Comparison of ENCODE assay signal across 8 cellular contexts in the genomic region with DNA sequence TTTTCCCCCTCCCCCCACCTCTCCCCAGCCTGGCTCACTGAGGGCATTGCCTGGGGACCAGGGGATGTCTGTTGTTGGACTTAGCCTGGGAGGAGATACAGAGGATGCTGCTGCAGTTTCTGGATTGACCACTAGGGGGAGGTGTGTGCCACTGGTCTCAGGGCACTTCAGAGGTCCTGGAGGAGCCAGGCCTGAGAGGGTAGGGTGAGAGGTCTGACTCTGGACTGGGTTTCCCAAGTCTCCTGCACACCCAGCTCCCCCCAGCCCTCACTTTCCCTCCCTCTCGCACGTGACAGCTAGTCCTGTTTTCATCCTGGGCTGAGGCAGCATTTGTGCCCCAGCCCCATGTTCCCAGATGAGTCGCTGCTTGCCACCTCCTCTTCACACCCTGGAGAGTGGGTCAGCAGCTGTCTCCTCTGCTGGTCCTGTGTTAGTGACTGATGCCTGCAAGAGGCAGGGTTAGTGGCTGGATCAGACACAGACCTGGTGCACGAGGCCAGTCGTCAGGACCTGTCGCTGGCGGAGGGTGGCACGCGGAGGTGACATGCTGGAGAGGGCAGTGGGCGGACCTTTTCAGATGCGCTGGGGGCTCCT. TPM values are rescaled to one million over a fixed set of nuclear protein-coding genes. Genes with fewer than 3 reads are reported as not detected.
DNase-seq lines count a peak whose midpoint lies in the region; ATAC-seq and TF ChIP-seq lines count a peak whose summit lies in the region.

No MANE protein-coding gene starts in this region.

- H3K79me1 ChIP-seq in IMR-90 (ENCODE audit: low read depth in 1 of 2, low read length in 2 of 2), result no peaks in the 10 kb centered on the region

- no peaks in the 10 kb centered on the region for H3K4me1 Mint-ChIP-seq in osteocyte (ENCODE audit: unreplicated experiment)

- in situ Hi-C loops in IMR-90 (cut with MboI; ENCODE audit: low sequenced_read_pairs), result loop anchor here (5.0 to 10.0 kb wide), 2 partner anchors 117 to 300 kb away; a partner anchor contains a TSS

- POLR2A ChIA-PET in IMR-90 (lab: Charles Lee; ENCODE audit: unreplicated experiment), result no interaction called here

- no peak overlapping the region for H2BK15ac ChIP-seq in IMR-90 (ENCODE audit: low read depth, low read length)

- no peaks in the 10 kb centered on the region for H4K20me1 ChIP-seq in IMR-90 (ENCODE audit: insufficient read depth, low read length)

- H3K9me3 Mint-ChIP-seq in osteocyte (ENCODE audit: unreplicated experiment), result no peaks in the 10 kb centered on the region

- TF ChIP-seq POLR2A in IMR-90 (IDR thresholded peaks at IDR 0.05; ENCODE audit: low read depth, low read length) (no peak), gastroesophageal sphincter (IDR thresholded peaks at IDR 0.05) (no peak), tibial nerve (IDR thresholded peaks at IDR 0.05) (no peak)

- H2AK5ac ChIP-seq in IMR-90 (ENCODE audit: low read depth, low read length), result peak overlapping the region; percentile 31; the same call in 1 of the 2 replicates

- H3K14ac ChIP-seq in IMR-90 (replicated peaks; ENCODE audit: low read depth, low read length), result 0 out of 2 replicates have a peak overlapping the region, but pooled peaks have one; percentile 49

- no peaks in the 10 kb centered on the region for H3K27me3 Mint-ChIP-seq in osteocyte (ENCODE audit: unreplicated experiment)

- TF ChIP-seq RAD21 in IMR-90 (IDR thresholded peaks at IDR 0.05; ENCODE audit: low read length), result peak; percentile 80

- H2AFZ ChIP-seq in IMR-90 (replicated peaks; ENCODE audit: low read length, poor library complexity), result peak overlapping the region; percentile 77

- peak overlapping the region; percentile 49 for H2AK9ac ChIP-seq in IMR-90 (replicated peaks; ENCODE audit: low read depth, low read length, poor library complexity)

- H3K4me3 ChIP-seq in IMR-90 (ENCODE audit: insufficient read depth, low read depth, low read length), result no peak overlapping the region
- no peak overlapping the region for H3K4me3 ChIP-seq in SJCRH30
- no peak overlapping the region for H3K4me3 ChIP-seq in gastroesophageal sphincter
- H3K4me3 ChIP-seq in tibial nerve, result no peak overlapping the region

- no peak overlapping the region for H3K27ac ChIP-seq in IMR-90 (ENCODE audit: insufficient read depth, low read length)
- no peak overlapping the region for H3K27ac ChIP-seq in SJCRH30
- no peak overlapping the region for H3K27ac ChIP-seq in gastroesophageal sphincter
- H3K27ac ChIP-seq in tibial nerve, result no peak overlapping the region

- no peaks in the 10 kb centered on the region for H3K36me3 ChIP-seq in IMR-90 (ENCODE audit: control insufficient read depth, insufficient read depth, low read length)
- H3K36me3 ChIP-seq in SJCRH30, result no peaks in the 10 kb centered on the region
- H3K36me3 ChIP-seq in gastroesophageal sphincter, result no peaks in the 10 kb centered on the region
- no peaks in the 10 kb centered on the region for H3K36me3 ChIP-seq in tibial nerve

- TF ChIP-seq EP300 in gastroesophageal sphincter (IDR thresholded peaks at IDR 0.05), result no peak
- no peak for TF ChIP-seq EP300 in tibial nerve (IDR thresholded peaks at IDR 0.05)

- ATAC-seq in GM21367 (IDR thresholded peaks at IDR 0.05; ENCODE audit: unreplicated experiment) (peak; percentile 74), IMR-90 (ENCODE audit: low read depth) (peak; percentile 93), gastroesophageal sphincter (peak; percentile 61)

- no peak overlapping the region for H3K23ac ChIP-seq in IMR-90 (ENCODE audit: low read depth, low read length)

- dilution Hi-C loops in IMR-90 (cut with HindIII; ENCODE audit: low sequenced_read_pairs, unreplicated experiment), result no loop called here

- 80% methylated on average over 6 of the region's 11 CpGs; no CpG with 5 or more reads in 1 of the 2 experiments for WGBS in IMR-90 (ENCODE audit: extremely low coverage in 2 of 2, insufficient read length in 1 of 2), 2 experiments
- WGBS in gastroesophageal sphincter (ENCODE audit: low coverage in 1 of 2), 2 donors, result 80% methylated on average over 2 of the region's 11 CpGs; no CpG with 5 or more reads in 1 of the 2 donors
- 76 to 79% methylated on average over 6 to 11 of the region's 11 CpGs for WGBS in tibial nerve, 2 donors

- no peak overlapping the region for H3K4me2 ChIP-seq in IMR-90 (ENCODE audit: low read depth, low read length)

- no TSS peak for BruUV-seq in IMR-90 (replicated peaks; lab: Mats Ljungman, UMichigan)

- H3K9ac ChIP-seq in IMR-90 (ENCODE audit: low read depth, low read length), result no peak overlapping the region

- no peak overlapping the region for H2BK20ac ChIP-seq in IMR-90 (ENCODE audit: low read depth, low read length)

- H3K36me3 Mint-ChIP-seq in osteocyte (ENCODE audit: unreplicated experiment), result no peaks in the 10 kb centered on the region

- peak; percentile 86 for TF ChIP-seq CTCF in IMR-90 (conservative IDR thresholded peaks at IDR 0.05; ENCODE audit: low read depth, low read length)
- peak in 3 of 4 experiments; percentile 66 to 87 (median 74) for TF ChIP-seq CTCF in gastroesophageal sphincter (IDR thresholded peaks at IDR 0.05)
- TF ChIP-seq CTCF in osteocyte (IDR thresholded peaks at IDR 0.05), result peak; percentile 84
- peak; percentile 71 to 95 (median 87) for TF ChIP-seq CTCF in tibial nerve (IDR thresholded peaks at IDR 0.05)

- H4K8ac ChIP-seq in IMR-90 (ENCODE audit: low read depth in 2 of 2, low read length in 2 of 2), result no peak overlapping the region; a peak in 1 of 4 replicates

- no peak overlapping the region for H3K4me3 Mint-ChIP-seq in osteocyte (ENCODE audit: unreplicated experiment)

- H3K9me1 ChIP-seq in IMR-90 (ENCODE audit: insufficient read depth, low read length), result no peaks in the 10 kb centered on the region

- intact Hi-C loops in IMR-90 (cut with micrococcal nuclease), result loop anchor here (1.0 to 10.0 kb wide), 5 partner anchors 69 to 430 kb away; a partner anchor contains a TSS

- H2BK120ac ChIP-seq in IMR-90 (ENCODE audit: low read depth, low read length), result no peak overlapping the region

- no peak overlapping the region for H4K5ac ChIP-seq in IMR-90 (ENCODE audit: low read depth, low read length)

- H3K9me3 ChIP-seq in IMR-90 (ENCODE audit: control insufficient read depth, insufficient read depth, low read length) (no peaks in the 10 kb centered on the region), SJCRH30 (replicated peaks) (no peaks in the 10 kb centered on the region), gastroesophageal sphincter (no peaks in the 10 kb centered on the region), tibial nerve (no peaks in the 10 kb centered on the region)

- no peak overlapping the region for H3K18ac ChIP-seq in IMR-90 (ENCODE audit: low read depth, low read length)

- no peaks in the 10 kb centered on the region for H3K27me3 ChIP-seq in IMR-90 (ENCODE audit: control insufficient read depth, insufficient read depth, low read length)
- H3K27me3 ChIP-seq in SJCRH30, result no peaks in the 10 kb centered on the region
- no peaks in the 10 kb centered on the region for H3K27me3 ChIP-seq in gastroesophageal sphincter
- H3K27me3 ChIP-seq in tibial nerve, result no peaks in the 10 kb centered on the region

- H3K56ac ChIP-seq in IMR-90 (ENCODE audit: extremely low read depth, insufficient read depth, low read length), result no peak overlapping the region

- no peak overlapping the region for H3K27ac Mint-ChIP-seq in osteocyte (ENCODE audit: unreplicated experiment)

- CTCF ChIA-PET in IMR-90 (lab: Yijun Ruan, JAX), result interaction anchor here (0.6 to 1.0 kb wide), 4 partner anchors 47 to 123 kb away, joined by 3 to 4 read pairs (median 3); no protein-coding TSS in a partner anchor

- H3K4me1 ChIP-seq in IMR-90 (ENCODE audit: control insufficient read depth, insufficient read depth, low read length) (0 out of 2 replicates have a peak, but pooled peaks cover 2% of the 10 kb centered on the region), SJCRH30 (peaks cover 5% of the 10 kb centered on the region; the same call in 1 of the 2 replicates), gastroesophageal sphincter (no peaks in the 10 kb centered on the region), tibial nerve (no peaks in the 10 kb centered on the region)

- DNase-seq in DMS 273 treated with DMSO at 0.1 percent for 48 hours (lab: John Stamatoyannopoulos, UW) (peak; percentile 39), IMR-90 (peak; percentile 70), SJCRH30 (peak; percentile 81 to 92), osteocyte (ENCODE audit: extremely low spot score, unreplicated experiment) (peak; percentile 91), tibial nerve (ENCODE audit: low spot score in 2 of 2) (peak; percentile 52 to 83)
- DNase-seq in activated effector memory CD4-positive, alpha-beta T cell treated with anti-CD3 and anti-CD28 coated beads, Interleukin-2, amount 50 U/mL, for 16 hours, result peak; percentile 92

- no peak overlapping the region for H2BK5ac ChIP-seq in IMR-90 (ENCODE audit: low read depth, low read length, poor library complexity, severe bottlenecking)

- no peak overlapping the region for H4K91ac ChIP-seq in IMR-90 (ENCODE audit: insufficient read depth, low read depth, low read length)

- no peak overlapping the region for H3K4ac ChIP-seq in IMR-90 (ENCODE audit: low read depth, low read length)

RNA-seq across cellular contexts. Expression of a gene that starts 4.4 kb away (rescaled TPM):
- not detected in 2 replicates for total RNA-seq in IMR-90 (2012; rRNA removed)
- polyA plus RNA-seq in IMR-90 (2012; rRNA removed), result not detected in 2 replicates
- polyA plus RNA-seq in IMR-90 (2012; cell fraction: cytosol; rRNA removed), result not detected in 2 replicates
- polyA plus RNA-seq in IMR-90 (2012; cell fraction: nucleus; rRNA removed; ENCODE audit: low replicate concordance), result not detected in 2 replicates
- total RNA-seq in SJCRH30 (2014; rRNA removed; shearing (Covaris generic)), result not detected in 2 replicates
- not detected for total RNA-seq in gastroesophageal sphincter
- not detected in 2 replicates for total RNA-seq in osteocyte
- total RNA-seq in tibial nerve, result not detected

RNA-seq across cellular contexts. Expression of a gene that starts 8.8 kb away (rescaled TPM):
- total RNA-seq in IMR-90 (2012; rRNA removed) (not detected in 2 replicates), gastroesophageal sphincter (1 to 10 TPM in 1 of 4 donors, not detected in 3; 1.1 TPM), osteocyte (not detected in 2 replicates), tibial nerve (not detected)
- 0.26 and 0.31 TPM in 2 replicates for polyA plus RNA-seq in IMR-90 (2012; rRNA removed)
- polyA plus RNA-seq in IMR-90 (2012; cell fraction: cytosol; rRNA removed), result 0.31 and 1.2 TPM in 2 replicates
- polyA plus RNA-seq in IMR-90 (2012; cell fraction: nucleus; rRNA removed; ENCODE audit: low replicate concordance), result 0.70 and 0.79 TPM in 2 replicates
- not detected in 2 replicates for total RNA-seq in SJCRH30 (2014; rRNA removed; shearing (Covaris generic))

RNA-seq across cellular contexts. Expression of a gene that starts 53.4 kb away (rescaled TPM):
- total RNA-seq in IMR-90 (2012; rRNA removed) (not detected in 2 replicates), gastroesophageal sphincter (1 to 10 TPM; 1.3 to 3.6 (median 2.6) TPM), osteocyte (not detected in 2 replicates), tibial nerve (1 to 10 TPM in 1 of 4 donors, under 1 TPM in 3; 0.22 to 3.3 (median 0.81) TPM)
- not detected in 2 replicates for polyA plus RNA-seq in IMR-90 (2012; rRNA removed)
- polyA plus RNA-seq in IMR-90 (2012; cell fraction: cytosol; rRNA removed), result not detected in 2 replicates
- not detected in 2 replicates for polyA plus RNA-seq in IMR-90 (2012; cell fraction: nucleus; rRNA removed; ENCODE audit: low replicate concordance)
- total RNA-seq in SJCRH30 (2014; rRNA removed; shearing (Covaris generic)), result not detected in 2 replicates

Comparison
In these comparisons a context has a peak if more than half of its experiments do, and no peak if none do; other contexts are left out.
1. DNase-seq: peak in every context shown above with its lines; median percentile 92 in activated effector memory CD4-positive, alpha-beta T cell treated with anti-CD3 and anti-CD28 coated beads, Interleukin-2, amount 50 U/mL, for 16 hours; 91 in osteocyte; 86 in SJCRH30; 70 in IMR-90; 68 in tibial nerve; 39 in DMS 273 treated with DMSO at 0.1 percent for 48 hours.